In the genomic region with DNA sequence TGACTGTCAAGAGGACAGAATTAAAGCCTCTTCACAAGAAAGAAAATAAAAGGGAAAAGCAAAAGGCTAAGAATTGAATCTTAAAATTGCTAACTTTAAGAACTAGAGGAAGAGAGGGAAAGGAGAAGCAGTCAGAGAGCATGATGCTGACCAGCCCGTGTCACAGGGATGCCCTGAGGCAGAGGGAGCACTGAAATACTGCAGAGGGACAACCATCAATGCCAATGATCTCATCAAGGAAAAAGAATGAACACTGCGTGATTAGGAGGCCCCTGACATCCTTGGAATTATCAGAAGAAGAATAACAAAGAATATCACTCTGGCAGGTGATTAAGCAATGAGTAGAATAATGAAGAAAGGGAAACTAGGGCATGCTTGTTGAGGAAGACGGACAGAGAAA, we compare ENCODE assay signal across 10 cellular contexts.
"Had no signal": no experiment of that assay in that cellular context is flagged by ENCODE, and none has a peak within 500 bp of the region (broad histone marks: within the 10 kb centered on the region; RNA-seq: fewer than 3 reads in every experiment).

No MANE protein-coding gene starts in this region.

- H3K27ac ChIP-seq: GM23248, HL-60 had no signal

- H3K27ac Mint-ChIP-seq: HFFc6, IgD-negative memory B cell had no signal

- DNase-seq: GM23248, GOT3, H7, HFFc6, KBM-7 had no signal

- ATAC-seq: HCT116, HepG2 had no signal

- H3K9ac ChIP-seq: GM23248 had no signal

- H3K4me1 Mint-ChIP-seq: IgD-negative memory B cell had no signal

- H3K36me3 ChIP-seq: HAP-1 had no signal

- H2AFZ ChIP-seq: GM23248 had no signal

- H3K9me3 ChIP-seq: HAP-1 had no signal

- H3K4me1 ChIP-seq: HAP-1 had no signal

- H3K36me3 Mint-ChIP-seq: IgD-negative memory B cell had no signal

- H3K4me3 ChIP-seq: GM23248, HAP-1 had no signal

- H3K4me3 Mint-ChIP-seq: HFFc6, IgD-negative memory B cell had no signal
